Comparison of ENCODE assay signal across 22 cellular contexts in the genomic region with DNA sequence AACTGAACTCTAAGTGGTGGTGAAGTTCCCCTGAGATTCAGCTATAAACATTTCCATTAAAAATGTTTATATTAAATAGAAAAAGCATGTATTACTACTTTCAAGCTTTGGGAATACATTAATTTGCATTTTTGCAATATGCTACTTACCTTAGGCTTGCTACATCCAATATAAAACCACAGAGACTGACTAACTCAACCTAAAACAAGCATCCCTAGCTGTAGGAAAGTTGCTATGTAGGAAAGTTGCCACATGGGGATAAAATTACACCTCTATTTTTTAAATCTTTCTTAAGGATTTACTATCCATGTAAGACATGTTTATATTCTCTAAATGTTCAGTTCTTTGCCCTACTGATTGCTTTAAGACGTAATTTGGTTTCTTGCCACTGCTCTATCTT.
"Had no signal": no experiment of that assay in that cellular context is flagged by ENCODE, and none has a peak within 500 bp of the region (broad histone marks: within the 10 kb centered on the region; RNA-seq: fewer than 3 reads in every experiment).

No MANE protein-coding gene starts in this region.

- ATAC-seq: Right ventricle myocardium inferior had no signal

- H3K4me1 ChIP-seq: Peyer's patch had no signal

- H3K36me3 ChIP-seq: MG63, Peyer's patch had no signal

- DNase-seq: KBM-7; MG63; NCI-H1092; NCI-H1105 treated with DMSO at 0.1 percent for 48 hours; NCI-H1417 treated with DMSO at 0.1 percent for 48 hours; NCI-H146; NCI-H1694 treated with DMSO at 0.1 percent for 48 hours; NCI-H1930; NCI-H2081; NCI-H2107; NCI-H2227 treated with DMSO at 0.1 percent for 48 hours; NCI-H446; NCI-H510A; NCI-H524 treated with DMSO at 0.1 percent for 48 hours; NCI-H69; NCI-H774; NK-92 treated with Interleukin-12 subunit alpha and Interleukin-12 subunit beta, amount 100 ng/mL, for 24 hours; PC-9; Peyer's patch; SHP77 treated with DMSO at 0.1 percent for 48 hours; SJCRH30 had no signal

- H3K27me3 ChIP-seq: MG63, Peyer's patch, SJCRH30 had no signal

- H2AFZ ChIP-seq: PC-9 had no signal

- H3K4me2 ChIP-seq: PC-9 had no signal

- H3K4me3 ChIP-seq: MG63, PC-9, Peyer's patch, SJCRH30 had no signal

- H3K9me3 ChIP-seq: MG63, Peyer's patch, SJCRH30 had no signal

- H3K27ac ChIP-seq: PC-9, Peyer's patch, SJCRH30 had no signal
